ENCODE assay signal across 29 cellular contexts in the genomic region with DNA sequence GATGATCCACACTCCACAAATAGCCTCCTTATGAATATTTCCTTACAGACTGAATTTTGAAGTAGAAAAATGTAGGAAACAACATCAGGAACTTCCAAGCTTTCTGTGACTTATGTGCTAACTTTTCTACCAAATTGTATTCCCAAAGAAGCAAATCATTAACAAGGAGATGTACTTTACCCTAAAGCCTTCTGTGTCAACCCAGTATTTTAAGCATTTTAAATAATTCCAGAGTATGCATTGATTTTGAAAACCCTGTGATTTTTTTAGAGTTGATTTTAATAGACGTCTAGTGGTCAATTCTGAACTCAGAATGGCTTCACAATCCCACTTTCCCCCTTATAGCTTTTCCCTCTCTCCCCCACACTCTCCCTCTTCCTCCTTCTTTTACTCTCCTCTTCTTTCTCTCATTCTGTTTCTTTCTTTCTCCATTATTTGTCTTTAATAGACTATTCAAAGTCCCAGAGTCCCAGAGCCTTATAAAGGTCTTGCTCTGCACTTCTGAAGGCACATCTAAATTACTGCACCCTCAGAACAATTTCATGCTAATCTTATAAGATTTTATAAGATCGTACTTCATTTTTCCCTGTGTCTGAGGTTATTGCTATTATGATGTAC. TPM values are rescaled to one million over a fixed set of nuclear protein-coding genes. Genes with fewer than 3 reads are reported as not detected.
DNase-seq lines count a peak whose midpoint lies in the region; ATAC-seq, FAIRE-seq and TF ChIP-seq lines count a peak whose summit lies in the region.
"Had no signal": no experiment of that assay in that cellular context is flagged by ENCODE, and none has a peak within 500 bp of the region (broad histone marks: within the 10 kb centered on the region; RNA-seq: fewer than 3 reads in every experiment).

No MANE protein-coding gene starts in this region.

- H3K9me3 Mint-ChIP-seq in nephron, result no peaks in the 10 kb centered on the region
- peaks cover 0 to 4% (median 0%) of the 10 kb centered on the region in 6 donors for H3K9me3 Mint-ChIP-seq in immature natural killer cell

- H3K4me3 Mint-ChIP-seq in nephron (no peak overlapping the region), immature natural killer cell (no peak overlapping the region)

- CTCF ChIA-PET in HepG2 (lab: Yijun Ruan, JAX; ENCODE audit: low intra/inter-chr PET ratio, low total read pairs), result no interaction called here

- 0 out of 2 replicates have a peak overlapping the region, but pooled peaks have one; percentile 3 for H3K4me2 ChIP-seq in HepG2 (ENCODE audit: low read depth, low read length)

- H3K4me3 ChIP-seq in HepG2 (replicated peaks in 1 of 3; ENCODE audit: insufficient read depth in 1 of 3, low read depth in 2 of 3, low read length in 3 of 3), result 0 out of 6 replicates have a peak overlapping the region, but pooled peaks of 1 of the 3 experiments have one; percentile 7
- no peak overlapping the region for H3K4me3 ChIP-seq in skeletal muscle tissue (ENCODE audit: low read length in 3 of 3)
- H3K4me3 ChIP-seq: K562 had no signal

- DNase-seq in LHCN-M2 (ENCODE audit: low read depth), result peak; percentile 47
- no peak for DNase-seq in HepG2 (ENCODE audit: low spot score)
- DNase-seq in stimulated activated naive CD8-positive, alpha-beta T cell treated with anti-CD3 and anti-CD28 coated beads, Interleukin-15, Interleukin-2, amounts not matched to agents 100 U/mL and 50 U/mL, for 24 hours, result no peak
- DNase-seq in immature natural killer cell, result no peak
- DNase-seq: Calu3; DND-41; Kasumi-1; MV-4-11; NCI-H1105; NCI-H1436 treated with DMSO at 0.1 percent for 48 hours; NCI-H1930; NCI-H2107; NCI-H446 treated with DMSO at 0.1 percent for 48 hours; NCI-H526; NCI-H82; NK-92 treated with Interleukin-12 subunit alpha and Interleukin-12 subunit beta, amount 100 ng/mL, for 24 hours; PC-3; SHP77 had no signal

- no peak overlapping the region for H2AFZ ChIP-seq in HepG2 (ENCODE audit: low read length)

- no peak for TF ChIP-seq RAD21 in HepG2 (CRISPR knock-in tag; IDR thresholded peaks at IDR 0.05)

- H3K36me3 ChIP-seq in HepG2 (replicated peaks in 1 of 2; ENCODE audit: control insufficient read depth in 1 of 2, insufficient read depth in 2 of 2, low read length in 2 of 2), result no peaks in the 10 kb centered on the region
- H3K36me3 ChIP-seq in skeletal muscle tissue (ENCODE audit: control insufficient read depth in 3 of 3, insufficient read depth in 3 of 3, low read length in 3 of 3), result no peaks in the 10 kb centered on the region

- 29% methylated on average over 2 of the region's 2 CpGs for WGBS in HepG2 (ENCODE audit: low lambda C conversion rate)

- H3K27me3 ChIP-seq in HepG2 (ENCODE audit: control insufficient read depth in 1 of 2, insufficient read depth in 2 of 2, low read length in 2 of 2) (no peaks in the 10 kb centered on the region), skeletal muscle tissue (ENCODE audit: control insufficient read depth in 3 of 3, insufficient read depth in 3 of 3, low read length in 3 of 3) (no peaks in the 10 kb centered on the region)

- TF ChIP-seq CTCF in HepG2 (CRISPR knock-in tag; IDR thresholded peaks at IDR 0.05) (no peak), nephron (IDR thresholded peaks at IDR 0.05; ENCODE audit: unreplicated experiment in 3 of 3) (no peak)

- FAIRE-seq in HepG2 (lab: Jason Lieb, UNC), result no peak
- FAIRE-seq: GM12892, H54, K562 had no signal

- no peaks in the 10 kb centered on the region for H4K20me1 ChIP-seq in HepG2 (ENCODE audit: insufficient read depth, low read length)

- ATAC-seq in HepG2 (peak; percentile 39; the same call in 1 of the 3 replicates), GM21737 (IDR thresholded peaks at IDR 0.05; ENCODE audit: unreplicated experiment) (no peak)
- ATAC-seq in stimulated activated naive CD8-positive, alpha-beta T cell treated with anti-CD3 and anti-CD28 coated beads, Interleukin-15, Interleukin-2, amounts not matched to agents 100 U/mL and 50 U/mL, for 24 hours, result no peak
- ATAC-seq: K562, PC-3 had no signal

- no peaks in the 10 kb centered on the region for H3K9me3 ChIP-seq in HepG2 (ENCODE audit: low read length)
- no peaks in the 10 kb centered on the region for H3K9me3 ChIP-seq in skeletal muscle tissue (ENCODE audit: control insufficient read depth in 3 of 3, low read length in 3 of 3)

- peaks cover 19% of the 10 kb centered on the region for H3K4me1 ChIP-seq in HepG2 (ENCODE audit: insufficient read depth, low read length)
- H3K4me1 ChIP-seq in skeletal muscle tissue (ENCODE audit: control insufficient read depth in 3 of 3, insufficient read depth in 3 of 3, low read length in 3 of 3), result peaks cover 0 to 16% (median 7%) of the 10 kb centered on the region in 3 donors

- intact Hi-C loops in HepG2 (cut with micrococcal nuclease; ENCODE audit: unreplicated experiment), result no loop called here

- POLR2A ChIA-PET in HepG2 (lab: Yijun Ruan, JAX), result no interaction called here

- H3K9ac ChIP-seq in HepG2 (ENCODE audit: insufficient read depth, low read depth, low read length) (no peak overlapping the region), skeletal muscle tissue (ENCODE audit: low read depth in 1 of 3, low read length in 3 of 3) (peak overlapping the region; percentile 27 to 58 (median 57))

- H3K79me2 ChIP-seq in HepG2 (ENCODE audit: insufficient read depth, low read length), result no peaks in the 10 kb centered on the region

- no peaks in the 10 kb centered on the region for H3K36me3 Mint-ChIP-seq in nephron (ENCODE audit: low read depth)
- no peaks in the 10 kb centered on the region for H3K36me3 Mint-ChIP-seq in immature natural killer cell

- TF ChIP-seq POLR2A in HepG2 (IDR thresholded peaks at IDR 0.05; ENCODE audit: insufficient read depth in 1 of 2, low read depth in 2 of 2, low read length in 2 of 2), result no peak

- in situ Hi-C loops in HepG2 (cut with HindIII; ENCODE audit: extremely low pct_ligation_motif_present, low pct_unique_long_range_greater_than_20kb), result no loop called here

- BruUV-seq in HepG2 (replicated peaks; lab: Mats Ljungman, UMichigan), result no TSS peak

- H3K27ac Mint-ChIP-seq in nephron, result peak overlapping the region; percentile 71 to 79 (median 73)
- no peak overlapping the region for H3K27ac Mint-ChIP-seq in immature natural killer cell

- H3K27me3 Mint-ChIP-seq in nephron (ENCODE audit: low read depth), result no peaks in the 10 kb centered on the region
- no peaks in the 10 kb centered on the region for H3K27me3 Mint-ChIP-seq in immature natural killer cell (ENCODE audit: low read depth in 3 of 3)

- peaks cover 35% of the 10 kb centered on the region for H3K4me1 Mint-ChIP-seq in nephron
- H3K4me1 Mint-ChIP-seq in immature natural killer cell, result no peaks in the 10 kb centered on the region

- H3K27ac ChIP-seq in HepG2 (ENCODE audit: extremely low read length, insufficient read depth, low read length) (no peak overlapping the region), skeletal muscle tissue (ENCODE audit: low read depth, low read length) (peak overlapping the region; percentile 72)
- H3K27ac ChIP-seq: RWPE1 had no signal

- TF ChIP-seq EP300 in HepG2 (IDR thresholded peaks at IDR 0.05; ENCODE audit: low read depth in 2 of 2, low read length in 2 of 2), result no peak
- no peak for TF ChIP-seq EP300 in HepG2 (CRISPR knock-in tag; IDR thresholded peaks at IDR 0.05; ENCODE audit: borderline replicate concordance)

RNA-seq across cellular contexts. Expression of gene MYF6, which starts 10.1 kb away (rescaled TPM):
- total RNA-seq in LHCN-M2 (2014; rRNA removed) (29.3 and 29.4 TPM in 2 replicates), HepG2 (2016; rRNA removed; fragmentation: Illumina TruSeq; extraction: Trizol) (not detected in 2 replicates), skeletal muscle tissue (136 TPM)
- polyA plus RNA-seq in LHCN-M2 (2012), result 11.5 TPM
- total RNA-seq in HepG2 (2016; cell fraction: cytosol; rRNA removed; fragmentation: Illumina TruSeq; extraction: Trizol; ENCODE audit: low read depth), result not detected in 2 replicates
- total RNA-seq in HepG2 (2016; cell fraction: insoluble cytoplasmic fraction; rRNA removed; fragmentation: Illumina TruSeq; extraction: Trizol), result not detected in 2 replicates
- not detected in 2 replicates for total RNA-seq in HepG2 (2016; cell fraction: membrane; rRNA removed; fragmentation: Illumina TruSeq; extraction: Trizol)
- total RNA-seq in HepG2 (2016; cell fraction: nucleus; rRNA removed; fragmentation: Illumina TruSeq; extraction: Trizol), result not detected in 2 replicates
- polyA plus RNA-seq in HepG2 (2011; rRNA removed) (not detected in 2 replicates), immature natural killer cell (not detected)
- polyA plus RNA-seq in HepG2 (2011; cell fraction: cytosol; rRNA removed), result not detected in 2 replicates
- not detected in 2 replicates for polyA plus RNA-seq in HepG2 (2011; cell fraction: nucleus; rRNA removed)
- polyA plus RNA-seq in HepG2 (2012), result not detected in 2 replicates
- polyA plus RNA-seq in HepG2 (2016; cell fraction: cytosol; fragmentation: Illumina TruSeq; extraction: Trizol; ENCODE audit: low read depth), result not detected in 2 replicates
- not detected in 2 replicates for polyA plus RNA-seq in HepG2 (2016; cell fraction: insoluble cytoplasmic fraction; fragmentation: Illumina TruSeq; extraction: Trizol; ENCODE audit: low read depth)
- not detected in 2 replicates for polyA plus RNA-seq in HepG2 (2016; cell fraction: membrane; fragmentation: Illumina TruSeq; extraction: Trizol; ENCODE audit: low read depth)
- polyA plus RNA-seq in HepG2 (2016; cell fraction: nucleus; fragmentation: Illumina TruSeq; extraction: Trizol; ENCODE audit: insufficient read depth, low read depth), result not detected in 2 replicates
- not detected in 2 replicates for polyA minus RNA-seq in HepG2 (2011; rRNA and poly(A)+ RNA removed; ENCODE audit: low replicate concordance)
- polyA minus RNA-seq in HepG2 (2011; cell fraction: cytosol; rRNA and poly(A)+ RNA removed), result not detected in 2 replicates
- polyA minus RNA-seq in HepG2 (2011; cell fraction: nucleus; rRNA and poly(A)+ RNA removed), result not detected in 2 replicates
- total RNA-seq: A172, Calu3, HT1080, K562, MCF 10A, PC-3 had no signal
- polyA plus RNA-seq: K562 had no signal

RNA-seq across cellular contexts. Expression of gene MYF5, which starts 19.3 kb away (rescaled TPM):
- 628 and 957 TPM in 2 replicates for total RNA-seq in LHCN-M2 (2014; rRNA removed)
- polyA plus RNA-seq in LHCN-M2 (2012), result 241 TPM
- total RNA-seq in HepG2 (2016; rRNA removed; fragmentation: Illumina TruSeq; extraction: Trizol), result not detected in 2 replicates
- not detected in 2 replicates for total RNA-seq in HepG2 (2016; cell fraction: cytosol; rRNA removed; fragmentation: Illumina TruSeq; extraction: Trizol; ENCODE audit: low read depth)
- total RNA-seq in HepG2 (2016; cell fraction: insoluble cytoplasmic fraction; rRNA removed; fragmentation: Illumina TruSeq; extraction: Trizol), result not detected in 2 replicates
- not detected in 2 replicates for total RNA-seq in HepG2 (2016; cell fraction: membrane; rRNA removed; fragmentation: Illumina TruSeq; extraction: Trizol)
- total RNA-seq in HepG2 (2016; cell fraction: nucleus; rRNA removed; fragmentation: Illumina TruSeq; extraction: Trizol), result not detected in 2 replicates
- not detected in 2 replicates for polyA plus RNA-seq in HepG2 (2011; rRNA removed)
- not detected in 2 replicates for polyA plus RNA-seq in HepG2 (2011; cell fraction: cytosol; rRNA removed)
- polyA plus RNA-seq in HepG2 (2011; cell fraction: nucleus; rRNA removed), result not detected in 2 replicates
- polyA plus RNA-seq in HepG2 (2012), result not detected in 2 replicates
- polyA plus RNA-seq in HepG2 (2016; cell fraction: cytosol; fragmentation: Illumina TruSeq; extraction: Trizol; ENCODE audit: low read depth), result not detected in 2 replicates
- polyA plus RNA-seq in HepG2 (2016; cell fraction: insoluble cytoplasmic fraction; fragmentation: Illumina TruSeq; extraction: Trizol; ENCODE audit: low read depth), result not detected in 2 replicates
- not detected in 2 replicates for polyA plus RNA-seq in HepG2 (2016; cell fraction: membrane; fragmentation: Illumina TruSeq; extraction: Trizol; ENCODE audit: low read depth)
- not detected in 2 replicates for polyA plus RNA-seq in HepG2 (2016; cell fraction: nucleus; fragmentation: Illumina TruSeq; extraction: Trizol; ENCODE audit: insufficient read depth, low read depth)
- polyA minus RNA-seq in HepG2 (2011; rRNA and poly(A)+ RNA removed; ENCODE audit: low replicate concordance), result not detected in 2 replicates
- not detected in 2 replicates for polyA minus RNA-seq in HepG2 (2011; cell fraction: cytosol; rRNA and poly(A)+ RNA removed)
- not detected in 2 replicates for polyA minus RNA-seq in HepG2 (2011; cell fraction: nucleus; rRNA and poly(A)+ RNA removed)
- 28.2 TPM for total RNA-seq in skeletal muscle tissue
- polyA plus RNA-seq in immature natural killer cell, result not detected
- total RNA-seq: A172, Calu3, HT1080, K562, MCF 10A, PC-3 had no signal
- polyA plus RNA-seq: BJ, K562 had no signal

Comparison
In these comparisons a context has a peak if more than half of its experiments do, and no peak if none do; other contexts are left out.
1. H3K27ac Mint-ChIP-seq: peak in nephron (3 of 3); none in immature natural killer cell (0 of 6).
2. RNA of gene MYF6, which starts 10.1 kb away (total RNA-seq): 136 TPM in skeletal muscle tissue (single experiment) and 29.3 to 29.4 TPM in LHCN-M2; not detected in HepG2; every median in the first group is over 10 times any median in the second.
3. RNA of gene MYF5, which starts 19.3 kb away (total RNA-seq): 628 to 957 TPM in LHCN-M2 and 28.2 TPM in skeletal muscle tissue (single experiment); not detected in HepG2; every median in the first group is over 10 times any median in the second.